In genomic region chr5:168157141-168157540, GRCh38 we compare ENCODE assay signal across 27 cellular contexts.
"Had no signal": no experiment of that assay in that cellular context is flagged by ENCODE, and none has a peak within 500 bp of the region (broad histone marks: within the 10 kb centered on the region; RNA-seq: fewer than 3 reads in every experiment).

No MANE protein-coding gene starts in this region.

- DNase-seq: Karpas-422, Kasumi-1, MG63, MM.1S, MV-4-11, NCI-H1048, NCI-H1092, NCI-H1092 treated with DMSO at 0.1 percent for 48 hours, NCI-H1105, NCI-H1105 treated with DMSO at 0.1 percent for 48 hours, NCI-H1436, NCI-H1436 treated with DMSO at 0.1 percent for 48 hours, NCI-H1694, NCI-H1694 treated with DMSO at 0.1 percent for 48 hours, NCI-H187, NCI-H187 treated with DMSO at 0.1 percent for 48 hours, NCI-H1930, NCI-H2029, NCI-H2029 treated with DMSO at 0.1 percent for 48 hours, NCI-H2107, NCI-H2171, NCI-H2171 treated with DMSO at 0.1 percent for 48 hours, NCI-H226, NCI-H446, NCI-H446 treated with DMSO at 0.1 percent for 48 hours, NCI-H510A had no signal

- H3K4me3 ChIP-seq: MG63 had no signal

- H3K9me3 ChIP-seq: MG63 had no signal

- H3K36me3 ChIP-seq: MG63 had no signal

- H3K4me2 ChIP-seq: KMS-11 had no signal

- H3K27ac ChIP-seq: KMS-11 had no signal

- H3K9ac ChIP-seq: KMS-11 had no signal
